ENCODE assay signal across 8 cellular contexts in genomic region chr7:30596043-30596641, GRCh38. TPM values are rescaled to one million over a fixed set of nuclear protein-coding genes. Genes with fewer than 3 reads are reported as not detected.
A peak's percentile ranks its signal among the peaks of the same experiment; 100 is the strongest.
DNase-seq lines count a peak whose midpoint lies in the region; ATAC-seq and TF ChIP-seq lines count a peak whose summit lies in the region.

No MANE protein-coding gene starts in this region.

- peak overlapping the region; percentile 93 to 94 for H3K4me3 ChIP-seq in foreskin fibroblast (ENCODE audit: low read depth in 1 of 2, low read length in 2 of 2)

- no peak for ATAC-seq in GM19324 (IDR thresholded peaks at IDR 0.05; ENCODE audit: low FRiP score, unreplicated experiment)

- intact Hi-C loops in activated CD4-positive, alpha-beta T cell treated with anti-CD3 and anti-CD28 coated beads, Interleukin-2, amount 10 ng/mL, durations not matched to agents 24 days and 14 days (cut with micrococcal nuclease), result loop anchor here (1.0 to 10.0 kb wide), 4 partner anchors 31 to 1899 kb away; partner anchors contain the start of genes AVL9, LSM5 and MTURN
- intact Hi-C loops in posterior vena cava (cut with DNase I), result no loop called here

- H3K4me3 Mint-ChIP-seq in activated CD4-positive, alpha-beta T cell treated with anti-CD3 and anti-CD28 coated beads, Interleukin-2, amount 10 ng/mL, durations not matched to agents 24 days and 14 days, result peak overlapping the region; percentile 94

- H3K36me3 Mint-ChIP-seq in activated CD4-positive, alpha-beta T cell treated with anti-CD3 and anti-CD28 coated beads, Interleukin-2, amount 10 ng/mL, durations not matched to agents 24 days and 14 days (ENCODE audit: low read depth), result peaks cover 39% of the 10 kb centered on the region

- no peaks in the 10 kb centered on the region for H3K27me3 Mint-ChIP-seq in activated CD4-positive, alpha-beta T cell treated with anti-CD3 and anti-CD28 coated beads, Interleukin-2, amount 10 ng/mL, durations not matched to agents 24 days and 14 days

- peak; percentile 7 to 15 for DNase-seq in activated CD4-positive, alpha-beta T cell treated with anti-CD3 and anti-CD28 coated beads for 4 hours
- DNase-seq in activated CD4-positive, alpha-beta T cell treated with anti-CD3 and anti-CD28 coated beads for 1 hour, result no peak
- DNase-seq in LoVo (ENCODE audit: low spot score) (peak; percentile 60), foreskin fibroblast (peak in 1 of 2 donors; percentile 64), retina (peak; percentile 31), posterior vena cava (ENCODE audit: low spot score) (no peak)
- peak; percentile 64 for DNase-seq in activated CD4-positive, alpha-beta T cell treated with anti-CD3 and anti-CD28 coated beads, Interleukin-2, amount 10 ng/mL, durations not matched to agents 24 days and 14 days

- no peaks in the 10 kb centered on the region for H3K9me3 Mint-ChIP-seq in activated CD4-positive, alpha-beta T cell treated with anti-CD3 and anti-CD28 coated beads, Interleukin-2, amount 10 ng/mL, durations not matched to agents 24 days and 14 days

- H3K4me1 Mint-ChIP-seq in activated CD4-positive, alpha-beta T cell treated with anti-CD3 and anti-CD28 coated beads, Interleukin-2, amount 10 ng/mL, durations not matched to agents 24 days and 14 days, result peaks cover 52% of the 10 kb centered on the region

- peak overlapping the region; percentile 98 for H3K27ac Mint-ChIP-seq in activated CD4-positive, alpha-beta T cell treated with anti-CD3 and anti-CD28 coated beads, Interleukin-2, amount 10 ng/mL, durations not matched to agents 24 days and 14 days

- no peak for TF ChIP-seq CTCF in foreskin fibroblast (IDR thresholded peaks at IDR 0.05; ENCODE audit: low read depth, low read length)

RNA-seq across cellular contexts. Expression of gene GARS1, which starts 1.5 kb away (rescaled TPM):
- total RNA-seq in activated CD4-positive, alpha-beta T cell treated with anti-CD3 and anti-CD28 coated beads, Interleukin-2, amount 10 ng/mL, durations not matched to agents 24 days and 14 days, result 261 and 262 TPM in 2 replicates
- 10 to 100 TPM; 82.8 to 98.1 TPM for total RNA-seq in posterior vena cava

Comparison
In these comparisons a context has a peak if more than half of its experiments do, and no peak if none do; other contexts are left out.
1. DNase-seq: peak in activated CD4-positive, alpha-beta T cell treated with anti-CD3 and anti-CD28 coated beads for 4 hours (2 of 2), LoVo (single experiment), activated CD4-positive, alpha-beta T cell treated with anti-CD3 and anti-CD28 coated beads, Interleukin-2, amount 10 ng/mL, durations not matched to agents 24 days and 14 days (single experiment) and retina (single experiment); none in activated CD4-positive, alpha-beta T cell treated with anti-CD3 and anti-CD28 coated beads for 1 hour (single experiment) and posterior vena cava (single experiment).